ENCODE assay signal across 1 cellular context in genomic region chr16:86501989-86502855, GRCh38.
TF ChIP-seq lines count a peak whose summit lies in the region.

No MANE protein-coding gene starts in this region.

TF ChIP-seq in HepG2, 621 proteins besides CTCF, POLR2A, EP300 and RAD21:
- TF ChIP-seq ZNF558 (CRISPR knock-in tag; IDR thresholded peaks at IDR 0.05; ENCODE audit: borderline replicate concordance) (no peak), ZNF484 (CRISPR knock-in tag; IDR thresholded peaks at IDR 0.05; ENCODE audit: borderline replicate concordance, low read depth) (no peak), MNT (IDR thresholded peaks at IDR 0.05) (peak; percentile 29; the same call in 1 of the 2 replicates), FOXP1 (IDR thresholded peaks at IDR 0.05) (no peak), FOXP1 (CRISPR knock-in tag; IDR thresholded peaks at IDR 0.05) (peak; percentile 21; the same call in 1 of the 2 replicates), ZNF282 (IDR thresholded peaks at IDR 0.05; ENCODE audit: partially characterized antibody) (peak; percentile 64), PAXIP1 (CRISPR knock-in tag; conservative IDR thresholded peaks at IDR 0.05) (peak; percentile 42; the same call in 1 of the 2 replicates), ZNF431 (CRISPR knock-in tag; IDR thresholded peaks at IDR 0.05; ENCODE audit: borderline replicate concordance, low read depth) (no peak), ZKSCAN1 (IDR thresholded peaks at IDR 0.05; ENCODE audit: low read length) (no peak), GATAD2A (CRISPR knock-in tag; IDR thresholded peaks at IDR 0.05) (0 out of 2 replicates have a peak, but pooled peaks have one; percentile 23), EZH2 (conservative IDR thresholded peaks at IDR 0.05; ENCODE audit: low read depth, low read length) (0 out of 2 replicates have a peak, but pooled peaks have one; percentile 86), FOXA3 (CRISPR knock-in tag; IDR thresholded peaks at IDR 0.05) (0 out of 2 replicates have a peak, but pooled peaks have one; percentile 36), FOXP4 (CRISPR knock-in tag; IDR thresholded peaks at IDR 0.05) (0 out of 2 replicates have a peak, but pooled peaks have one; percentile 23), BRCA1 (CRISPR knock-in tag; IDR thresholded peaks at IDR 0.05) (no peak), CBX2 (IDR thresholded peaks at IDR 0.05; ENCODE audit: low read depth, low read length) (no peak), CBX2 (CRISPR knock-in tag; IDR thresholded peaks at IDR 0.05; ENCODE audit: low read depth) (peak; percentile 71; the same call in 1 of the 2 replicates), PHF20 (CRISPR knock-in tag; IDR thresholded peaks at IDR 0.05) (no peak), ONECUT2 (CRISPR knock-in tag; IDR thresholded peaks at IDR 0.05) (peak; percentile 84), SALL1 (CRISPR knock-in tag; IDR thresholded peaks at IDR 0.05) (peak; percentile 38; the same call in 1 of the 2 replicates)
- TF ChIP-seq, protein P1, sequence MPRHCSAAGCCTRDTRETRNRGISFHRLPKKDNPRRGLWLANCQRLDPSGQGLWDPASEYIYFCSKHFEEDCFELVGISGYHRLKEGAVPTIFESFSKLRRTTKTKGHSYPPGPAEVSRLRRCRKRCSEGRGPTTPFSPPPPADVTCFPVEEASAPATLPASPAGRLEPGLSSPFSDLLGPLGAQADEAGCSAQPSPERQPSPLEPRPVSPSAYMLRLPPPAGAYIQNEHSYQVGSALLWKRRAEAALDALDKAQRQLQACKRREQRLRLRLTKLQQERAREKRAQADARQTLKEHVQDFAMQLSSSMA (CRISPR knock-in tag; IDR thresholded peaks at IDR 0.05): no peak
